ENCODE assay signal across 18 cellular contexts in genomic region chr19:11325544-11325943, GRCh38. TPM values are rescaled to one million over a fixed set of nuclear protein-coding genes. Genes with fewer than 3 reads are reported as not detected.
DNase-seq lines count a peak whose midpoint lies in the region; ATAC-seq, FAIRE-seq and TF ChIP-seq lines count a peak whose summit lies in the region.
"Had no signal": no experiment of that assay in that cellular context is flagged by ENCODE, and none has a peak within 500 bp of the region (broad histone marks: within the 10 kb centered on the region; RNA-seq: fewer than 3 reads in every experiment).

No MANE protein-coding gene starts in this region.

- TF ChIP-seq RAD21 in HepG2 (CRISPR knock-in tag; IDR thresholded peaks at IDR 0.05) = no peak

- no peak overlapping the region for H3K27ac ChIP-seq in HepG2 (ENCODE audit: extremely low read length, insufficient read depth, low read length)
- no peak overlapping the region for H3K27ac ChIP-seq in right lobe of liver
- peak overlapping the region; percentile 97 for H3K27ac ChIP-seq in KOPT-K1 (ENCODE audit: low read depth, low read length, poor library complexity, severe bottlenecking)
- peak overlapping the region; percentile 100 for H3K27ac ChIP-seq in neutrophil
- no peak overlapping the region for H3K27ac ChIP-seq in PC-9
- H3K27ac ChIP-seq: GM23248 had no signal

- ATAC-seq in HepG2 (no peak), right lobe of liver (no peak), GM21576 (IDR thresholded peaks at IDR 0.05; ENCODE audit: unreplicated experiment) (no peak)
- ATAC-seq: PC-3 had no signal

- in situ Hi-C loops in HepG2 (cut with HindIII; ENCODE audit: extremely low pct_ligation_motif_present, low pct_unique_long_range_greater_than_20kb) = no loop called here

- H2AFZ ChIP-seq in HepG2 (ENCODE audit: low read length) (no peak overlapping the region), PC-9 (no peak overlapping the region)
- H2AFZ ChIP-seq: GM23248 had no signal

- no peaks in the 10 kb centered on the region for H3K79me2 ChIP-seq in HepG2 (ENCODE audit: insufficient read depth, low read length)
- H3K79me2 ChIP-seq in PC-9 (ENCODE audit: low read depth) = no peaks in the 10 kb centered on the region

- intact Hi-C loops in HepG2 (cut with micrococcal nuclease; ENCODE audit: unreplicated experiment) = no loop called here
- intact Hi-C loops in right lobe of liver (cut with DNase I) = no loop called here
- intact Hi-C loops in PC-9 (cut with micrococcal nuclease; ENCODE audit: unreplicated experiment) = loop anchor here (2.0 kb wide), 1 partner anchor 21 kb away; the partner anchor contains the start of genes CCDC159 and TMEM205

- no peak for FAIRE-seq in HepG2 (lab: Jason Lieb, UNC)

- CTCF ChIA-PET in HepG2 (lab: Yijun Ruan, JAX; ENCODE audit: low intra/inter-chr PET ratio, low total read pairs) (no interaction called here), PC-9 (lab: Charles Lee) (no interaction called here)

- no peaks in the 10 kb centered on the region for H3K27me3 ChIP-seq in HepG2 (ENCODE audit: control insufficient read depth in 1 of 2, insufficient read depth in 2 of 2, low read length in 2 of 2)
- no peaks in the 10 kb centered on the region for H3K27me3 ChIP-seq in right lobe of liver
- no peaks in the 10 kb centered on the region for H3K27me3 ChIP-seq in neutrophil
- H3K27me3 ChIP-seq in PC-9 (ENCODE audit: insufficient read depth, low read depth) = no peaks in the 10 kb centered on the region

- TF ChIP-seq EP300 in HepG2 (IDR thresholded peaks at IDR 0.05; ENCODE audit: low read depth in 2 of 2, low read length in 2 of 2) (no peak), HepG2 (CRISPR knock-in tag; IDR thresholded peaks at IDR 0.05; ENCODE audit: borderline replicate concordance) (no peak)

- POLR2A ChIA-PET in HepG2 (lab: Yijun Ruan, JAX) (interaction anchor here (2.3 kb wide), 1 partner anchor 49 kb away, joined by 10 read pairs; the partner anchor contains the start of gene SWSAP1), PC-9 (lab: Charles Lee; ENCODE audit: unreplicated experiment) (interaction anchor here (0.6 kb wide), 1 partner anchor 110 kb away, joined by 5 read pairs; the partner anchor contains the start of gene PRKCSH)

- BruUV-seq in HepG2 (replicated peaks; lab: Mats Ljungman, UMichigan) (no TSS peak), PC-9 (replicated peaks; lab: Mats Ljungman, UMichigan) (no TSS peak)

- H3F3A ChIP-seq in PC-9 (ENCODE audit: insufficient read depth, low read depth) = peaks cover 36% of the 10 kb centered on the region

- H4K20me1 ChIP-seq in HepG2 (ENCODE audit: insufficient read depth, low read length) (no peaks in the 10 kb centered on the region), PC-9 (ENCODE audit: insufficient read depth) (no peaks in the 10 kb centered on the region)

- WGBS in HepG2 (ENCODE audit: low lambda C conversion rate) = 96% methylated on average over 7 of the region's 7 CpGs
- 96% methylated on average over 7 of the region's 7 CpGs for WGBS in right lobe of liver (ENCODE audit: insufficient coverage, low coverage, low lambda C conversion rate, missing lambda C conversion rate)

- H3K9me2 ChIP-seq in PC-9 (ENCODE audit: insufficient read depth) = no peaks in the 10 kb centered on the region

- H3K4me3 ChIP-seq in HepG2 (replicated peaks in 1 of 3; ENCODE audit: insufficient read depth in 1 of 3, low read depth in 2 of 3, low read length in 3 of 3) (no peak overlapping the region), right lobe of liver (no peak overlapping the region), neutrophil (ENCODE audit: low read depth in 1 of 2, low read length in 1 of 2) (peak overlapping the region in 1 of 2 experiments; percentile 82), PC-9 (no peak overlapping the region)
- H3K4me3 ChIP-seq: GM23248 had no signal

- no peaks in the 10 kb centered on the region for H3K36me3 ChIP-seq in HepG2 (replicated peaks in 1 of 2; ENCODE audit: control insufficient read depth in 1 of 2, insufficient read depth in 2 of 2, low read length in 2 of 2)
- peaks cover 0 to 4% (median 0%) of the 10 kb centered on the region in 4 donors for H3K36me3 ChIP-seq in right lobe of liver
- H3K36me3 ChIP-seq in KOPT-K1 (ENCODE audit: insufficient read depth, low read length) = no peaks in the 10 kb centered on the region
- H3K36me3 ChIP-seq in neutrophil = peaks cover 58% of the 10 kb centered on the region
- no peaks in the 10 kb centered on the region; the same call in 1 of the 2 replicates for H3K36me3 ChIP-seq in PC-9 (ENCODE audit: low read depth)

- H3K9ac ChIP-seq in HepG2 (ENCODE audit: insufficient read depth, low read depth, low read length) = no peak overlapping the region
- H3K9ac ChIP-seq: GM23248 had no signal

- TF ChIP-seq POLR2A in HepG2 (IDR thresholded peaks at IDR 0.05; ENCODE audit: insufficient read depth in 1 of 2, low read depth in 2 of 2, low read length in 2 of 2) = no peak
- no peak for TF ChIP-seq POLR2A in right lobe of liver (IDR thresholded peaks at IDR 0.05)

- H3K4me2 ChIP-seq in HepG2 (ENCODE audit: low read depth, low read length) (no peak overlapping the region), PC-9 (no peak overlapping the region)

- H3K4me1 ChIP-seq in HepG2 (ENCODE audit: insufficient read depth, low read length) (peaks cover 35% of the 10 kb centered on the region), right lobe of liver (peaks cover 0 to 12% (median 5%) of the 10 kb centered on the region in 4 donors), neutrophil (ENCODE audit: control insufficient read depth in 1 of 2, insufficient read depth in 1 of 2, low read depth in 1 of 2, low read length in 1 of 2) (peaks cover 65 to 72% of the 10 kb centered on the region in 2 experiments), PC-9 (replicated peaks; ENCODE audit: insufficient read depth) (peaks cover 36% of the 10 kb centered on the region)

- DNase-seq in HepG2 (ENCODE audit: low spot score) = no peak
- DNase-seq in right lobe of liver = no peak
- no peak for DNase-seq in NCI-H2196 treated with DMSO at 0.1 percent for 48 hours (lab: John Stamatoyannopoulos, UW; ENCODE audit: unreplicated experiment)
- DNase-seq in PC-9 = no peak
- DNase-seq: DMS153, GM23248, KG1, MM.1S, NCI-H1105 treated with DMSO at 0.1 percent for 48 hours, NCI-H187, NCI-H446 treated with DMSO at 0.1 percent for 48 hours, NCI-H748 treated with DMSO at 0.1 percent for 48 hours, PC-3 had no signal

- H3K9me3 ChIP-seq in HepG2 (ENCODE audit: low read length) = no peaks in the 10 kb centered on the region
- no peaks in the 10 kb centered on the region for H3K9me3 ChIP-seq in right lobe of liver
- no peaks in the 10 kb centered on the region for H3K9me3 ChIP-seq in KOPT-K1 (ENCODE audit: insufficient read depth, low read length, poor library complexity, severe bottlenecking)
- no peaks in the 10 kb centered on the region for H3K9me3 ChIP-seq in neutrophil
- no peaks in the 10 kb centered on the region for H3K9me3 ChIP-seq in PC-9 (ENCODE audit: insufficient read depth, low read depth)

- no peak for TF ChIP-seq CTCF in HepG2 (CRISPR knock-in tag; IDR thresholded peaks at IDR 0.05)
- no peak for TF ChIP-seq CTCF in right lobe of liver (IDR thresholded peaks at IDR 0.05)
- no peak for TF ChIP-seq CTCF in neutrophil (IDR thresholded peaks at IDR 0.05)
- no peak for TF ChIP-seq CTCF in PC-9 (conservative IDR thresholded peaks at IDR 0.05)

RNA-seq across cellular contexts. Expression of gene RAB3D, which starts 13.9 kb away (rescaled TPM):
- total RNA-seq in HepG2 (2016; rRNA removed; fragmentation: Illumina TruSeq; extraction: Trizol) = 2.0 and 3.3 TPM in 2 replicates
- total RNA-seq in HepG2 (2016; cell fraction: cytosol; rRNA removed; fragmentation: Illumina TruSeq; extraction: Trizol; ENCODE audit: low read depth) = 0.26 and 0.40 TPM in 2 replicates
- total RNA-seq in HepG2 (2016; cell fraction: insoluble cytoplasmic fraction; rRNA removed; fragmentation: Illumina TruSeq; extraction: Trizol) = 1.9 and 2.7 TPM in 2 replicates
- total RNA-seq in HepG2 (2016; cell fraction: membrane; rRNA removed; fragmentation: Illumina TruSeq; extraction: Trizol) = 1.9 and 2.1 TPM in 2 replicates
- total RNA-seq in HepG2 (2016; cell fraction: nucleus; rRNA removed; fragmentation: Illumina TruSeq; extraction: Trizol) = 1.5 and 1.8 TPM in 2 replicates
- polyA plus RNA-seq in HepG2 (2011; rRNA removed) = 16.1 and 19.9 TPM in 2 replicates
- polyA plus RNA-seq in HepG2 (2011; cell fraction: cytosol; rRNA removed) = 12.0 and 13.8 TPM in 2 replicates
- 7.5 and 9.8 TPM in 2 replicates for polyA plus RNA-seq in HepG2 (2011; cell fraction: nucleus; rRNA removed)
- 2.1 TPM in 2 replicates for polyA plus RNA-seq in HepG2 (2012)
- polyA plus RNA-seq in HepG2 (2016; cell fraction: cytosol; fragmentation: Illumina TruSeq; extraction: Trizol; ENCODE audit: low read depth) = 0.28 and 0.29 TPM in 2 replicates
- 3.1 and 3.9 TPM in 2 replicates for polyA plus RNA-seq in HepG2 (2016; cell fraction: insoluble cytoplasmic fraction; fragmentation: Illumina TruSeq; extraction: Trizol; ENCODE audit: low read depth)
- polyA plus RNA-seq in HepG2 (2016; cell fraction: membrane; fragmentation: Illumina TruSeq; extraction: Trizol; ENCODE audit: low read depth) = 0.98 and 1.6 TPM in 2 replicates
- polyA plus RNA-seq in HepG2 (2016; cell fraction: nucleus; fragmentation: Illumina TruSeq; extraction: Trizol; ENCODE audit: insufficient read depth, low read depth) = 2.7 and 3.4 TPM in 2 replicates
- polyA minus RNA-seq in HepG2 (2011; rRNA and poly(A)+ RNA removed; ENCODE audit: low replicate concordance) = 91.8 and 118 TPM in 2 replicates
- polyA minus RNA-seq in HepG2 (2011; cell fraction: cytosol; rRNA and poly(A)+ RNA removed) = 11.3 and 12.6 TPM in 2 replicates
- 5.3 and 6.6 TPM in 2 replicates for polyA minus RNA-seq in HepG2 (2011; cell fraction: nucleus; rRNA and poly(A)+ RNA removed)
- total RNA-seq in right lobe of liver = 1 to 10 TPM; 2.7 to 4.5 (median 4.0) TPM
- 35.0 and 36.5 TPM in 2 replicates for total RNA-seq in PC-9 (2021)

RNA-seq across cellular contexts. Expression of gene TMEM205, which starts 20.5 kb away (rescaled TPM):
- total RNA-seq in HepG2 (2016; rRNA removed; fragmentation: Illumina TruSeq; extraction: Trizol) (22.8 and 45.5 TPM in 2 replicates), right lobe of liver (100 to 1,000 TPM; 138 to 605 (median 165) TPM), PC-9 (2021) (80.3 and 90.6 TPM in 2 replicates)
- total RNA-seq in HepG2 (2016; cell fraction: cytosol; rRNA removed; fragmentation: Illumina TruSeq; extraction: Trizol; ENCODE audit: low read depth) = 23.9 and 36.8 TPM in 2 replicates
- total RNA-seq in HepG2 (2016; cell fraction: insoluble cytoplasmic fraction; rRNA removed; fragmentation: Illumina TruSeq; extraction: Trizol) = 26.6 and 43.5 TPM in 2 replicates
- 20.5 and 27.0 TPM in 2 replicates for total RNA-seq in HepG2 (2016; cell fraction: membrane; rRNA removed; fragmentation: Illumina TruSeq; extraction: Trizol)
- total RNA-seq in HepG2 (2016; cell fraction: nucleus; rRNA removed; fragmentation: Illumina TruSeq; extraction: Trizol) = 40.9 and 45.4 TPM in 2 replicates
- 98.7 and 119 TPM in 2 replicates for polyA plus RNA-seq in HepG2 (2011; rRNA removed)
- 206 and 218 TPM in 2 replicates for polyA plus RNA-seq in HepG2 (2011; cell fraction: cytosol; rRNA removed)
- polyA plus RNA-seq in HepG2 (2011; cell fraction: nucleus; rRNA removed) = 131 and 158 TPM in 2 replicates
- polyA plus RNA-seq in HepG2 (2012) = 57.4 and 59.1 TPM in 2 replicates
- polyA plus RNA-seq in HepG2 (2016; cell fraction: cytosol; fragmentation: Illumina TruSeq; extraction: Trizol; ENCODE audit: low read depth) = 31.8 and 38.8 TPM in 2 replicates
- 33.6 and 35.9 TPM in 2 replicates for polyA plus RNA-seq in HepG2 (2016; cell fraction: insoluble cytoplasmic fraction; fragmentation: Illumina TruSeq; extraction: Trizol; ENCODE audit: low read depth)
- 24.0 and 30.5 TPM in 2 replicates for polyA plus RNA-seq in HepG2 (2016; cell fraction: membrane; fragmentation: Illumina TruSeq; extraction: Trizol; ENCODE audit: low read depth)
- 71.8 and 88.8 TPM in 2 replicates for polyA plus RNA-seq in HepG2 (2016; cell fraction: nucleus; fragmentation: Illumina TruSeq; extraction: Trizol; ENCODE audit: insufficient read depth, low read depth)
- polyA minus RNA-seq in HepG2 (2011; rRNA and poly(A)+ RNA removed; ENCODE audit: low replicate concordance) = 48.8 and 93.8 TPM in 2 replicates
- 25.0 and 36.6 TPM in 2 replicates for polyA minus RNA-seq in HepG2 (2011; cell fraction: cytosol; rRNA and poly(A)+ RNA removed)
- 8.2 and 12.7 TPM in 2 replicates for polyA minus RNA-seq in HepG2 (2011; cell fraction: nucleus; rRNA and poly(A)+ RNA removed)

RNA-seq across cellular contexts. Expression of gene CCDC159, which starts 20.8 kb away (rescaled TPM):
- total RNA-seq in HepG2 (2016; rRNA removed; fragmentation: Illumina TruSeq; extraction: Trizol) = 1.2 and 1.7 TPM in 2 replicates
- total RNA-seq in HepG2 (2016; cell fraction: cytosol; rRNA removed; fragmentation: Illumina TruSeq; extraction: Trizol; ENCODE audit: low read depth) = 0.81 and 0.88 TPM in 2 replicates
- total RNA-seq in HepG2 (2016; cell fraction: insoluble cytoplasmic fraction; rRNA removed; fragmentation: Illumina TruSeq; extraction: Trizol) = 0.82 and 1.3 TPM in 2 replicates
- total RNA-seq in HepG2 (2016; cell fraction: membrane; rRNA removed; fragmentation: Illumina TruSeq; extraction: Trizol) = 1.4 and 1.9 TPM in 2 replicates
- total RNA-seq in HepG2 (2016; cell fraction: nucleus; rRNA removed; fragmentation: Illumina TruSeq; extraction: Trizol) = 2.7 and 4.7 TPM in 2 replicates
- 6.3 and 9.1 TPM in 2 replicates for polyA plus RNA-seq in HepG2 (2011; rRNA removed)
- 2.8 and 3.3 TPM in 2 replicates for polyA plus RNA-seq in HepG2 (2011; cell fraction: cytosol; rRNA removed)
- 44.4 and 50.4 TPM in 2 replicates for polyA plus RNA-seq in HepG2 (2011; cell fraction: nucleus; rRNA removed)
- 4.5 and 6.5 TPM in 2 replicates for polyA plus RNA-seq in HepG2 (2012)
- polyA plus RNA-seq in HepG2 (2016; cell fraction: cytosol; fragmentation: Illumina TruSeq; extraction: Trizol; ENCODE audit: low read depth) = 1.7 and 2.1 TPM in 2 replicates
- 2.2 TPM in 2 replicates for polyA plus RNA-seq in HepG2 (2016; cell fraction: insoluble cytoplasmic fraction; fragmentation: Illumina TruSeq; extraction: Trizol; ENCODE audit: low read depth)
- 1.5 and 2.1 TPM in 2 replicates for polyA plus RNA-seq in HepG2 (2016; cell fraction: membrane; fragmentation: Illumina TruSeq; extraction: Trizol; ENCODE audit: low read depth)
- 8.6 and 11.0 TPM in 2 replicates for polyA plus RNA-seq in HepG2 (2016; cell fraction: nucleus; fragmentation: Illumina TruSeq; extraction: Trizol; ENCODE audit: insufficient read depth, low read depth)
- 2.6 and 3.3 TPM in 2 replicates for polyA minus RNA-seq in HepG2 (2011; rRNA and poly(A)+ RNA removed; ENCODE audit: low replicate concordance)
- polyA minus RNA-seq in HepG2 (2011; cell fraction: cytosol; rRNA and poly(A)+ RNA removed) = 0.97 TPM in 1 of 2 replicates, not detected in the other
- 7.0 and 7.8 TPM in 2 replicates for polyA minus RNA-seq in HepG2 (2011; cell fraction: nucleus; rRNA and poly(A)+ RNA removed)
- total RNA-seq in right lobe of liver = 10 to 100 TPM in 5 of 6 experiments, 1 to 10 TPM in 1; 8.4 to 27.9 (median 23.4) TPM
- 9.4 and 13.7 TPM in 2 replicates for total RNA-seq in PC-9 (2021)

RNA-seq across cellular contexts. Expression of gene TSPAN16, which starts 29.6 kb away (rescaled TPM):
- not detected in 2 replicates for total RNA-seq in HepG2 (2016; rRNA removed; fragmentation: Illumina TruSeq; extraction: Trizol)
- not detected in 2 replicates for total RNA-seq in HepG2 (2016; cell fraction: cytosol; rRNA removed; fragmentation: Illumina TruSeq; extraction: Trizol; ENCODE audit: low read depth)
- total RNA-seq in HepG2 (2016; cell fraction: insoluble cytoplasmic fraction; rRNA removed; fragmentation: Illumina TruSeq; extraction: Trizol) = not detected in 2 replicates
- not detected in 2 replicates for total RNA-seq in HepG2 (2016; cell fraction: membrane; rRNA removed; fragmentation: Illumina TruSeq; extraction: Trizol)
- total RNA-seq in HepG2 (2016; cell fraction: nucleus; rRNA removed; fragmentation: Illumina TruSeq; extraction: Trizol) = not detected in 2 replicates
- polyA plus RNA-seq in HepG2 (2011; rRNA removed) = not detected in 2 replicates
- polyA plus RNA-seq in HepG2 (2011; cell fraction: cytosol; rRNA removed) = not detected in 2 replicates
- not detected in 2 replicates for polyA plus RNA-seq in HepG2 (2011; cell fraction: nucleus; rRNA removed)
- not detected in 2 replicates for polyA plus RNA-seq in HepG2 (2012)
- polyA plus RNA-seq in HepG2 (2016; cell fraction: cytosol; fragmentation: Illumina TruSeq; extraction: Trizol; ENCODE audit: low read depth) = not detected in 2 replicates
- not detected in 2 replicates for polyA plus RNA-seq in HepG2 (2016; cell fraction: insoluble cytoplasmic fraction; fragmentation: Illumina TruSeq; extraction: Trizol; ENCODE audit: low read depth)
- not detected in 2 replicates for polyA plus RNA-seq in HepG2 (2016; cell fraction: membrane; fragmentation: Illumina TruSeq; extraction: Trizol; ENCODE audit: low read depth)
- not detected in 2 replicates for polyA plus RNA-seq in HepG2 (2016; cell fraction: nucleus; fragmentation: Illumina TruSeq; extraction: Trizol; ENCODE audit: insufficient read depth, low read depth)
- not detected in 2 replicates for polyA minus RNA-seq in HepG2 (2011; rRNA and poly(A)+ RNA removed; ENCODE audit: low replicate concordance)
- not detected in 2 replicates for polyA minus RNA-seq in HepG2 (2011; cell fraction: cytosol; rRNA and poly(A)+ RNA removed)
- not detected in 2 replicates for polyA minus RNA-seq in HepG2 (2011; cell fraction: nucleus; rRNA and poly(A)+ RNA removed)
- total RNA-seq in right lobe of liver = not detected
- total RNA-seq in PC-9 (2021) = not detected in 2 replicates
- total RNA-seq: GM23248, PC-3 had no signal
- polyA plus RNA-seq: AG04450, BJ, GM23248 had no signal

RNA-seq across cellular contexts. Expression of gene PLPPR2, which starts 29.7 kb away (rescaled TPM):
- total RNA-seq in HepG2 (2016; rRNA removed; fragmentation: Illumina TruSeq; extraction: Trizol) (0.77 and 1.5 TPM in 2 replicates), right lobe of liver (10 to 100 TPM in 3 of 6 experiments, 1 to 10 TPM in 3; 6.7 to 17.5 (median 10.2) TPM), PC-9 (2021) (25.2 and 30.4 TPM in 2 replicates)
- total RNA-seq in HepG2 (2016; cell fraction: cytosol; rRNA removed; fragmentation: Illumina TruSeq; extraction: Trizol; ENCODE audit: low read depth) = 1.2 and 1.3 TPM in 2 replicates
- total RNA-seq in HepG2 (2016; cell fraction: insoluble cytoplasmic fraction; rRNA removed; fragmentation: Illumina TruSeq; extraction: Trizol) = 0.70 and 1.3 TPM in 2 replicates
- total RNA-seq in HepG2 (2016; cell fraction: membrane; rRNA removed; fragmentation: Illumina TruSeq; extraction: Trizol) = 1.9 and 3.1 TPM in 2 replicates
- 1.1 and 1.8 TPM in 2 replicates for total RNA-seq in HepG2 (2016; cell fraction: nucleus; rRNA removed; fragmentation: Illumina TruSeq; extraction: Trizol)
- polyA plus RNA-seq in HepG2 (2011; rRNA removed) = 2.1 and 4.2 TPM in 2 replicates
- 1.9 and 2.5 TPM in 2 replicates for polyA plus RNA-seq in HepG2 (2011; cell fraction: cytosol; rRNA removed)
- 17.0 and 17.4 TPM in 2 replicates for polyA plus RNA-seq in HepG2 (2011; cell fraction: nucleus; rRNA removed)
- 3.2 and 4.3 TPM in 2 replicates for polyA plus RNA-seq in HepG2 (2012)
- polyA plus RNA-seq in HepG2 (2016; cell fraction: cytosol; fragmentation: Illumina TruSeq; extraction: Trizol; ENCODE audit: low read depth) = 2.2 and 3.3 TPM in 2 replicates
- 1.3 and 2.2 TPM in 2 replicates for polyA plus RNA-seq in HepG2 (2016; cell fraction: insoluble cytoplasmic fraction; fragmentation: Illumina TruSeq; extraction: Trizol; ENCODE audit: low read depth)
- 4.4 and 5.3 TPM in 2 replicates for polyA plus RNA-seq in HepG2 (2016; cell fraction: membrane; fragmentation: Illumina TruSeq; extraction: Trizol; ENCODE audit: low read depth)
- polyA plus RNA-seq in HepG2 (2016; cell fraction: nucleus; fragmentation: Illumina TruSeq; extraction: Trizol; ENCODE audit: insufficient read depth, low read depth) = 3.3 and 4.8 TPM in 2 replicates
- 7.2 and 7.3 TPM in 2 replicates for polyA minus RNA-seq in HepG2 (2011; rRNA and poly(A)+ RNA removed; ENCODE audit: low replicate concordance)
- 1.3 and 2.5 TPM in 2 replicates for polyA minus RNA-seq in HepG2 (2011; cell fraction: cytosol; rRNA and poly(A)+ RNA removed)
- 2.8 and 4.7 TPM in 2 replicates for polyA minus RNA-seq in HepG2 (2011; cell fraction: nucleus; rRNA and poly(A)+ RNA removed)

Comparison
In these comparisons a context has a peak if more than half of its experiments do, and no peak if none do; other contexts are left out.
1. H3K27ac ChIP-seq: peak in KOPT-K1 (single experiment) and neutrophil (single experiment); none in HepG2 (single experiment), right lobe of liver (0 of 3) and PC-9 (single experiment).